In genomic region chr2:188765522-188765921, GRCh38 we compare ENCODE assay signal across 8 cellular contexts.
DNase-seq lines count a peak whose midpoint lies in the region; ATAC-seq and TF ChIP-seq lines count a peak whose summit lies in the region.

No MANE protein-coding gene starts in this region.

- no peak overlapping the region for H3K9ac ChIP-seq in adipocyte (ENCODE audit: low read length)

- H3K4me1 ChIP-seq in adipocyte (ENCODE audit: control insufficient read depth, insufficient read depth, low read length), result peaks cover 14% of the 10 kb centered on the region

- no peaks in the 10 kb centered on the region for H3K36me3 ChIP-seq in adipocyte (ENCODE audit: control insufficient read depth, insufficient read depth, low read length, severe bottlenecking)

- H3K36me3 Mint-ChIP-seq in progenitor cell of endocrine pancreas (ENCODE audit: insufficient read depth), result no peaks in the 10 kb centered on the region

- no peak overlapping the region for H3K4me3 ChIP-seq in adipocyte (ENCODE audit: low read length)

- H3K9me3 Mint-ChIP-seq in progenitor cell of endocrine pancreas (ENCODE audit: low read depth), result no peaks in the 10 kb centered on the region

- H3K9me3 ChIP-seq in adipocyte (ENCODE audit: control insufficient read depth, low read length), result no peaks in the 10 kb centered on the region

- ATAC-seq in HG03354 (IDR thresholded peaks at IDR 0.05; ENCODE audit: poor library complexity, severe bottlenecking, unreplicated experiment), result peak; percentile 59
- no peak for ATAC-seq in GM21528 (IDR thresholded peaks at IDR 0.05; ENCODE audit: low FRiP score, unreplicated experiment)

- no peaks in the 10 kb centered on the region for H3K4me1 Mint-ChIP-seq in progenitor cell of endocrine pancreas (ENCODE audit: low read depth)

- peak; percentile 46 for TF ChIP-seq CTCF in progenitor cell of endocrine pancreas (IDR thresholded peaks at IDR 0.05; ENCODE audit: unreplicated experiment)

- intact Hi-C loops in posterior vena cava (cut with DNase I), result no loop called here

- no peak overlapping the region for H3K27ac Mint-ChIP-seq in progenitor cell of endocrine pancreas

- DNase-seq in NOMO-1 treated with DMSO at 0.1 percent for 48 hours (lab: John Stamatoyannopoulos, UW; ENCODE audit: unreplicated experiment) (peak; percentile 1), NOMO-1 (lab: John Stamatoyannopoulos, UW; ENCODE audit: unreplicated experiment in 2 of 2) (no peak), adipocyte (ENCODE audit: low read depth) (peak; percentile 18), progenitor cell of endocrine pancreas (ENCODE audit: low spot score, unreplicated experiment) (no peak), posterior vena cava (ENCODE audit: low spot score) (no peak)
- no peak for DNase-seq in stimulated activated CD4-positive, alpha-beta T cell treated with anti-CD3 and anti-CD28 coated beads, Interleukin-2, amount 100 ng/mL, for 24 hours

- H3K4me3 Mint-ChIP-seq in progenitor cell of endocrine pancreas (ENCODE audit: low read depth), result no peak overlapping the region

- no peaks in the 10 kb centered on the region for H3K27me3 ChIP-seq in adipocyte (replicated peaks; ENCODE audit: control insufficient read depth, insufficient read depth, low read length)

- no peaks in the 10 kb centered on the region for H3K27me3 Mint-ChIP-seq in progenitor cell of endocrine pancreas

Comparison
In these comparisons a context has a peak if more than half of its experiments do, and no peak if none do; other contexts are left out.
1. DNase-seq: peak in NOMO-1 treated with DMSO at 0.1 percent for 48 hours (single experiment) and adipocyte (single experiment); none in NOMO-1 (0 of 2), progenitor cell of endocrine pancreas (single experiment), stimulated activated CD4-positive, alpha-beta T cell treated with anti-CD3 and anti-CD28 coated beads, Interleukin-2, amount 100 ng/mL, for 24 hours (0 of 2) and posterior vena cava (single experiment).